Comparison of ENCODE assay signal across 12 cellular contexts in genomic region chr1:67675800-67676199, GRCh38.
A peak's percentile ranks its signal among the peaks of the same experiment; 100 is the strongest.
DNase-seq lines count a peak whose midpoint lies in the region; ATAC-seq lines count a peak whose summit lies in the region.
"Had no signal": no experiment of that assay in that cellular context is flagged by ENCODE, and none has a peak within 500 bp of the region (broad histone marks: within the 10 kb centered on the region; RNA-seq: fewer than 3 reads in every experiment).

No MANE protein-coding gene starts in this region.

- no peak for DNase-seq in activated naive CD4-positive, alpha-beta T cell treated with anti-CD3 and anti-CD28 coated beads, Interleukin-2, amount 10 ng/mL, durations not matched to agents 7 days and 5 days
- no peak for DNase-seq in activated naive CD4-positive, alpha-beta T cell treated with anti-CD3 and anti-CD28 coated beads, Interleukin-2, amount 50 U/mL, for 16 hours
- DNase-seq in NCI-H2171 (lab: John Stamatoyannopoulos, UW) (peak; percentile 17), midbrain (lab: John Stamatoyannopoulos, UW) (no peak), NOMO-1 treated with DMSO at 0.1 percent for 48 hours (lab: John Stamatoyannopoulos, UW; ENCODE audit: unreplicated experiment) (no peak), iPS-NIHi11 (ENCODE audit: low spot score) (no peak)
- no peak for DNase-seq in stimulated activated naive B cell treated with anti-CD40 and anti-IgM and Interleukin-4, amounts not matched to agents 10 μg/mL and 1 μg/mL and 100 μg/mL, for 72 hours
- DNase-seq: kidney glomerular epithelial cell had no signal

- peak; percentile 95 for ATAC-seq in HG02798 (IDR thresholded peaks at IDR 0.05; ENCODE audit: poor library complexity, unreplicated experiment)
- ATAC-seq in stimulated activated naive B cell treated with anti-CD40 and anti-IgM and Interleukin-4, amounts not matched to agents 10 μg/mL and 1 μg/mL and 100 μg/mL, for 72 hours (replicated peaks) = peak; percentile 47 to 77
- ATAC-seq: stimulated activated memory B cell treated with anti-CD40 and anti-IgM and Interleukin-4, amounts not matched to agents 10 μg/mL and 1 μg/mL and 100 μg/mL, for 72 hours; WTC11 had no signal

- CTCF ChIA-PET in activated naive CD4-positive, alpha-beta T cell treated with anti-CD3 and anti-CD28 coated beads, Interleukin-2, amount 10 ng/mL, durations not matched to agents 7 days and 5 days (lab: Charles Lee) = interaction anchor here (0.8 to 2.7 kb wide), 3 partner anchors 10 to 114 kb away, joined by 4 to 17 read pairs (median 10); partner anchors contain the start of gene GADD45A

- H3K9me3 Mint-ChIP-seq in activated naive CD4-positive, alpha-beta T cell treated with anti-CD3 and anti-CD28 coated beads, Interleukin-2, amount 10 ng/mL, durations not matched to agents 7 days and 5 days = no peaks in the 10 kb centered on the region
- no peaks in the 10 kb centered on the region for H3K9me3 Mint-ChIP-seq in stimulated activated naive B cell treated with anti-CD40 and anti-IgM and Interleukin-4, amounts not matched to agents 10 μg/mL and 1 μg/mL and 100 μg/mL, for 72 hours
- H3K9me3 Mint-ChIP-seq: neural progenitor cell; stimulated activated memory B cell treated with anti-CD40 and anti-IgM and Interleukin-4, amounts not matched to agents 10 μg/mL and 1 μg/mL and 100 μg/mL, for 72 hours; WTC11 had no signal

- no peaks in the 10 kb centered on the region for H3K36me3 Mint-ChIP-seq in activated naive CD4-positive, alpha-beta T cell treated with anti-CD3 and anti-CD28 coated beads, Interleukin-2, amount 10 ng/mL, durations not matched to agents 7 days and 5 days
- H3K36me3 Mint-ChIP-seq in stimulated activated naive B cell treated with anti-CD40 and anti-IgM and Interleukin-4, amounts not matched to agents 10 μg/mL and 1 μg/mL and 100 μg/mL, for 72 hours = no peaks in the 10 kb centered on the region
- H3K36me3 Mint-ChIP-seq: neural progenitor cell; stimulated activated memory B cell treated with anti-CD40 and anti-IgM and Interleukin-4, amounts not matched to agents 10 μg/mL and 1 μg/mL and 100 μg/mL, for 72 hours; WTC11 had no signal

- peaks cover 16% of the 10 kb centered on the region for H3K27me3 Mint-ChIP-seq in activated naive CD4-positive, alpha-beta T cell treated with anti-CD3 and anti-CD28 coated beads, Interleukin-2, amount 10 ng/mL, durations not matched to agents 7 days and 5 days
- no peaks in the 10 kb centered on the region for H3K27me3 Mint-ChIP-seq in stimulated activated naive B cell treated with anti-CD40 and anti-IgM and Interleukin-4, amounts not matched to agents 10 μg/mL and 1 μg/mL and 100 μg/mL, for 72 hours

- peaks cover 29% of the 10 kb centered on the region for H3K4me1 Mint-ChIP-seq in activated naive CD4-positive, alpha-beta T cell treated with anti-CD3 and anti-CD28 coated beads, Interleukin-2, amount 10 ng/mL, durations not matched to agents 7 days and 5 days
- peaks cover 5 to 8% of the 10 kb centered on the region in 2 donors for H3K4me1 Mint-ChIP-seq in stimulated activated naive B cell treated with anti-CD40 and anti-IgM and Interleukin-4, amounts not matched to agents 10 μg/mL and 1 μg/mL and 100 μg/mL, for 72 hours
- H3K4me1 Mint-ChIP-seq: stimulated activated memory B cell treated with anti-CD40 and anti-IgM and Interleukin-4, amounts not matched to agents 10 μg/mL and 1 μg/mL and 100 μg/mL, for 72 hours had no signal

- no peak overlapping the region for H3K4me3 Mint-ChIP-seq in activated naive CD4-positive, alpha-beta T cell treated with anti-CD3 and anti-CD28 coated beads, Interleukin-2, amount 10 ng/mL, durations not matched to agents 7 days and 5 days
- H3K4me3 Mint-ChIP-seq in stimulated activated naive B cell treated with anti-CD40 and anti-IgM and Interleukin-4, amounts not matched to agents 10 μg/mL and 1 μg/mL and 100 μg/mL, for 72 hours = no peak overlapping the region
- H3K4me3 Mint-ChIP-seq: stimulated activated memory B cell treated with anti-CD40 and anti-IgM and Interleukin-4, amounts not matched to agents 10 μg/mL and 1 μg/mL and 100 μg/mL, for 72 hours; WTC11 had no signal

- H3K27ac Mint-ChIP-seq in activated naive CD4-positive, alpha-beta T cell treated with anti-CD3 and anti-CD28 coated beads, Interleukin-2, amount 10 ng/mL, durations not matched to agents 7 days and 5 days = peak overlapping the region; percentile 31
- H3K27ac Mint-ChIP-seq in stimulated activated naive B cell treated with anti-CD40 and anti-IgM and Interleukin-4, amounts not matched to agents 10 μg/mL and 1 μg/mL and 100 μg/mL, for 72 hours = no peak overlapping the region
- H3K27ac Mint-ChIP-seq: neural progenitor cell; stimulated activated memory B cell treated with anti-CD40 and anti-IgM and Interleukin-4, amounts not matched to agents 10 μg/mL and 1 μg/mL and 100 μg/mL, for 72 hours; WTC11 had no signal
